ENCODE assay signal across 8 cellular contexts in the genomic region with DNA sequence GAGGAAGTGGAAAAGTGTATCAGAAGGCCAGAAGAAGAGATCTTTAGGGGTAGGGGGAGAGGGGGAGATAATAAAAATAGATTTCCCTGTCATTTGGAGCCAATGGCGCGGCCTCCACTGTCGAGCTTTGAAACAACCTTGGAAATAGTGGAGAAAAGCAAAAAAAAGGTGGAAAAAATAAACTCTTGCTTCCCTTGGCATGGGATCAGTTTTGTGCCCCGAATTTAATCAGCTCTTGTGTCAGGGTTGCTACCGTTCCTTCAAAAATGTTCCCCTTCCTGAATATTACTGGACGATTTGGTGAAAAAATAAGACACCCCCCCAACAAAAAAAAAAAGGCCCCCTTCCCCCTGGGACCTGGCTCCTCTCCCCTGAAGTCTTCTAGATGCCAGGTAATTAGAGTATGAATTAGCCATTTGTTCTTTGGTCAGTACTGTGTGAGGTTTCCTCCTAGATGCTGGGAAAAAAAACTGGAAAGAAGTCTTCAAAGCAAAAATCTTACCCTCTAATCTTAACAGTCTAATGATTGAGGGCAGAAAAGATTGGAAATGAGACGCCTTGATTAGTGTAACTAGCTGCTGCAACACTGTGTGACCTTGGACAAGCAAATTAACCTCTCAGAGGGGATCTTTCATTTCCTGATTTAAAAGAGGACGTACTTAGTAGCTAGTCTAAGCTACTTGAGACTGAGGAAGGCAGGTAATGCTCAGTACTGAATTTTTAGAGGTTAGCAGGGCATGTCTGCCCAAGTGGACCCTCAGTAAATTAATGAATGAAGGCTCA. TPM values are rescaled to one million over a fixed set of nuclear protein-coding genes. Genes with fewer than 3 reads are reported as not detected.
A peak's percentile ranks its signal among the peaks of the same experiment; 100 is the strongest.
DNase-seq lines count a peak whose midpoint lies in the region; ATAC-seq and TF ChIP-seq lines count a peak whose summit lies in the region.

No MANE protein-coding gene starts in this region.

- H3K27me3 Mint-ChIP-seq in chondrocyte (ENCODE audit: low read depth), result no peaks in the 10 kb centered on the region
- no peaks in the 10 kb centered on the region for H3K27me3 Mint-ChIP-seq in memory B cell

- peak; percentile 45 for DNase-seq in DMS79 (lab: John Stamatoyannopoulos, UW)
- DNase-seq in RKO (ENCODE audit: low spot score), result peak; percentile 71
- no peak for DNase-seq in chondrocyte (ENCODE audit: low spot score)
- DNase-seq in memory B cell (ENCODE audit: low spot score in 2 of 2), result peak in 1 of 2 donors; percentile 42
- no peak for DNase-seq in uterus
- no peak for DNase-seq in NK-92 treated with Interleukin-12 subunit alpha and Interleukin-12 subunit beta, amount 100 ng/mL, for 24 hours (lab: John Stamatoyannopoulos, UW)

- H3K4me3 ChIP-seq in uterus, result peak overlapping the region; percentile 48 to 81

- H3K36me3 Mint-ChIP-seq in chondrocyte (ENCODE audit: low read depth) (peaks cover 21% of the 10 kb centered on the region), memory B cell (peaks cover 24% of the 10 kb centered on the region)

- intact Hi-C loops in uterus (cut with DNase I; ENCODE audit: low total_unique reads), result no loop called here

- TF ChIP-seq POLR2A in uterus (IDR thresholded peaks at IDR 0.05), result no peak

- H3K4me1 ChIP-seq in uterus, result peaks cover 14 to 16% of the 10 kb centered on the region in 2 donors

- H3K36me3 ChIP-seq in uterus, result no peaks in the 10 kb centered on the region

- no peaks in the 10 kb centered on the region for H3K9me3 ChIP-seq in uterus

- peak; percentile 34 for TF ChIP-seq CTCF in chondrocyte (IDR thresholded peaks at IDR 0.05)
- no peak for TF ChIP-seq CTCF in uterus (IDR thresholded peaks at IDR 0.05)

- H3K27me3 ChIP-seq in uterus, result no peaks in the 10 kb centered on the region

- ATAC-seq in HG03432 (IDR thresholded peaks at IDR 0.05; ENCODE audit: unreplicated experiment) (peak; percentile 24), memory B cell (ENCODE audit: low read depth) (peak; percentile 27), GM19467 (IDR thresholded peaks at IDR 0.05; ENCODE audit: unreplicated experiment) (no peak)

- H3K9me3 Mint-ChIP-seq in chondrocyte (ENCODE audit: low read depth), result no peaks in the 10 kb centered on the region
- no peaks in the 10 kb centered on the region for H3K9me3 Mint-ChIP-seq in memory B cell

- H3K27ac ChIP-seq in uterus, result peak overlapping the region; percentile 93 to 100

- peak overlapping the region; percentile 100 for H3K27ac Mint-ChIP-seq in chondrocyte (ENCODE audit: unreplicated experiment)
- peak overlapping the region; percentile 99 for H3K27ac Mint-ChIP-seq in memory B cell

- H3K4me1 Mint-ChIP-seq in chondrocyte (ENCODE audit: low read depth), result peaks cover 45% of the 10 kb centered on the region
- peaks cover 22% of the 10 kb centered on the region for H3K4me1 Mint-ChIP-seq in memory B cell

- H3K4me3 Mint-ChIP-seq in chondrocyte (ENCODE audit: unreplicated experiment), result peak overlapping the region; percentile 94
- H3K4me3 Mint-ChIP-seq in memory B cell, result peak overlapping the region; percentile 100

RNA-seq across cellular contexts. Expression of gene RBM39, which starts 0.9 kb away (rescaled TPM):
- total RNA-seq in chondrocyte, result 217 to 277 TPM (median 238 TPM) in 3 replicates
- total RNA-seq in uterus, result 100 to 1,000 TPM; 232 to 592 (median 389) TPM

RNA-seq across cellular contexts. Expression of gene PHF20, which starts 28.9 kb away (rescaled TPM):
- total RNA-seq in chondrocyte (42.2 to 46.1 TPM (median 44.6 TPM) in 3 replicates), uterus (100 to 1,000 TPM in 1 of 4 donors, 10 to 100 TPM in 3; 35.3 to 109 (median 76.5) TPM)

RNA-seq across cellular contexts. Expression of gene ROMO1, which starts 43.7 kb away (rescaled TPM):
- total RNA-seq in chondrocyte, result 123 to 128 TPM (median 128 TPM) in 3 replicates
- 100 to 1,000 TPM in 2 of 4 donors, 10 to 100 TPM in 2; 69.3 to 492 (median 171) TPM for total RNA-seq in uterus

RNA-seq across cellular contexts. Expression of gene NFS1, which starts 43.8 kb away (rescaled TPM):
- 26.8 to 29.3 TPM (median 27.8 TPM) in 3 replicates for total RNA-seq in chondrocyte
- total RNA-seq in uterus, result 10 to 100 TPM in 3 of 4 donors, 1 to 10 TPM in 1; 9.1 to 35.4 (median 20.4) TPM

Comparison
In these comparisons a context has a peak if more than half of its experiments do, and no peak if none do; other contexts are left out.
1. DNase-seq: peak in DMS79 (single experiment) and RKO (single experiment); none in chondrocyte (single experiment), uterus (0 of 2) and NK-92 treated with Interleukin-12 subunit alpha and Interleukin-12 subunit beta, amount 100 ng/mL, for 24 hours (single experiment).